In the genomic region with DNA sequence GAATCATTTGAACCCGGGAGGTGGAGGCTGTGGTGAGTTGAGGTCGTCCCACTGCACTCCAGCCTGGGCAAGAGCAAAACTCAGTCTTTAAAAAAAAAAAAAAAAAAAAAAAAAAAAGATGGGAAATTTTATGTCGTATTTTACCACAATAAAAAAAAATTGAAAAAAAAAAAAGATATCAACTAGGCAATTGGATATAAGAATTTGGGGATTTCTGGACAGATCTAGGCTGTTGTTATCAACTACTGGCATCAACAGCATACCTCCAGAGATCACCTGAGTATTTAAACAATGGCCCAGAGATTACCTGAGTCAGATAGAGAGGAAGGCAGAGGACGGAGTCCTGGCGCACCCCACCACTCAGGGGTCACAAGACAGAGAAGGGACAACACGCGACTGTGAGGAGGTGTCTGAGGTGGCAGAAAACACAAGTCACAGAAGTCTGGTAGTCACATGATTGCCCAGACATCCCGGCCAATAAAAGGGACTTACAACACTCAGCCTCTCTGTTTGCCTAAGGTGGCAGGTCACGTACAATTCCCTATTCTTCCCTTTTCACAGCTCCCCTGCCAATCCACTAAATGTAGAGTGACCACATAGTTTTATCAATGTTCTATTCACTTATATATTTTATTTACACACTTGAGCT, we compare ENCODE assay signal across 9 cellular contexts.
DNase-seq lines count a peak whose midpoint lies in the region; ATAC-seq and TF ChIP-seq lines count a peak whose summit lies in the region.
"Had no signal": no experiment of that assay in that cellular context is flagged by ENCODE, and none has a peak within 500 bp of the region (broad histone marks: within the 10 kb centered on the region; RNA-seq: fewer than 3 reads in every experiment).

No MANE protein-coding gene starts in this region.

- peaks cover 21% of the 10 kb centered on the region for H3K36me3 Mint-ChIP-seq in nephron (ENCODE audit: low read depth)

- H3K27ac Mint-ChIP-seq in nephron: peak overlapping the region in 1 of 3 experiments; percentile 26

- TF ChIP-seq CTCF in LNCaP clone FGC (IDR thresholded peaks at IDR 0.05; ENCODE audit: control insufficient read depth, extremely low read depth, insufficient read depth): no peak
- TF ChIP-seq CTCF in choroid plexus epithelial cell (conservative IDR thresholded peaks at IDR 0.05; ENCODE audit: low read depth, low read length): no peak
- no peak for TF ChIP-seq CTCF in nephron (IDR thresholded peaks at IDR 0.05; ENCODE audit: unreplicated experiment in 3 of 3)
- TF ChIP-seq CTCF in GM20000 (IDR thresholded peaks at IDR 0.05; ENCODE audit: extremely low read depth, missing control alignments): no peak

- H3K4me3 ChIP-seq in LNCaP clone FGC (ENCODE audit: low read depth, low read length) (peak overlapping the region; percentile 66), choroid plexus epithelial cell (ENCODE audit: low read depth, low read length) (peak overlapping the region; percentile 17)

- H3K4me3 Mint-ChIP-seq in nephron: peak overlapping the region; percentile 95 to 99 (median 96)

- H3K9me3 Mint-ChIP-seq in nephron: no peaks in the 10 kb centered on the region
- H3K9me3 Mint-ChIP-seq: dendritic cell treated with granulocyte-macrophage colony-stimulating factor and Interleukin-4, amounts not matched to agents 40 ng/mL and 50 ng/mL, for 4 days had no signal

- no peaks in the 10 kb centered on the region for H3K27me3 Mint-ChIP-seq in nephron (ENCODE audit: low read depth)

- DNase-seq in COLO668 (lab: John Stamatoyannopoulos, UW; ENCODE audit: unreplicated experiment) (peak; percentile 12), LNCaP clone FGC (ENCODE audit: low read depth) (peak; percentile 73), choroid plexus epithelial cell (ENCODE audit: low read depth) (no peak), GM20000 (ENCODE audit: low spot score) (no peak)

- peaks cover 25% of the 10 kb centered on the region for H3K4me1 Mint-ChIP-seq in nephron

- ATAC-seq in HG03457 (IDR thresholded peaks at IDR 0.05; ENCODE audit: unreplicated experiment): no peak
- no peak for ATAC-seq in HG02571 (IDR thresholded peaks at IDR 0.05; ENCODE audit: unreplicated experiment)
- ATAC-seq in HG02642 (IDR thresholded peaks at IDR 0.05; ENCODE audit: poor library complexity, unreplicated experiment): no peak

Comparison
In these comparisons a context has a peak if more than half of its experiments do, and no peak if none do; other contexts are left out.
1. DNase-seq: peak in COLO668 (single experiment) and LNCaP clone FGC (single experiment); none in choroid plexus epithelial cell (single experiment) and GM20000 (single experiment).